In genomic region chrX:135544338-135544948, GRCh38 we compare ENCODE assay signal across 12 cellular contexts. TPM values are rescaled to one million over a fixed set of nuclear protein-coding genes. Genes with fewer than 3 reads are reported as not detected.
A peak's percentile ranks its signal among the peaks of the same experiment; 100 is the strongest.
DNase-seq lines count a peak whose midpoint lies in the region; ATAC-seq and TF ChIP-seq lines count a peak whose summit lies in the region.
"Had no signal": no experiment of that assay in that cellular context is flagged by ENCODE, and none has a peak within 500 bp of the region (broad histone marks: within the 10 kb centered on the region; RNA-seq: fewer than 3 reads in every experiment).

No MANE protein-coding gene starts in this region.

- H3K27me3 Mint-ChIP-seq in CD14-positive monocyte (ENCODE audit: low read depth in 3 of 3) = peaks cover 0 to 3% (median 0%) of the 10 kb centered on the region in 3 donors

- DNase-seq in NAMALWA (ENCODE audit: low spot score) (peak; percentile 32), right cardiac atrium (no peak), kidney glomerular epithelial cell (lab: John Stamatoyannopoulos, UW) (no peak), MV-4-11 (lab: John Stamatoyannopoulos, UW) (no peak), CD14-positive monocyte (ENCODE audit: low spot score) (no peak), midbrain (lab: John Stamatoyannopoulos, UW) (no peak)
- DNase-seq: mesenchymal stem cell, NCI-H187, stomach had no signal

- H3K27ac Mint-ChIP-seq in CD14-positive monocyte = peak overlapping the region in 1 of 7 donors; percentile 55

- H3K9me3 Mint-ChIP-seq in CD14-positive monocyte = no peaks in the 10 kb centered on the region

- WGBS in right cardiac atrium = 46% methylated on average over 5 of the region's 5 CpGs

- TF ChIP-seq CTCF in CD14-positive monocyte (IDR thresholded peaks at IDR 0.05) = no peak

- H3K4me1 Mint-ChIP-seq in CD14-positive monocyte = peaks cover 10% of the 10 kb centered on the region

- peaks cover 3% of the 10 kb centered on the region for H3K4me1 ChIP-seq in right cardiac atrium (ENCODE audit: control insufficient read depth, insufficient read depth, low read length)
- H3K4me1 ChIP-seq: breast epithelium had no signal

- H3K36me3 Mint-ChIP-seq in CD14-positive monocyte = peaks cover 22 to 24% of the 10 kb centered on the region in 2 donors

- H3K4me3 ChIP-seq in right cardiac atrium (ENCODE audit: low read length) = no peak overlapping the region
- H3K4me3 ChIP-seq: breast epithelium, stomach had no signal

- H3K4me3 Mint-ChIP-seq in CD14-positive monocyte = no peak overlapping the region

- peak; percentile 96 for ATAC-seq in GM18498 (IDR thresholded peaks at IDR 0.05; ENCODE audit: unreplicated experiment)
- peak; percentile 71 for ATAC-seq in GM19452 (IDR thresholded peaks at IDR 0.05; ENCODE audit: unreplicated experiment)
- peak; percentile 40 to 51 for ATAC-seq in right cardiac atrium

- peak overlapping the region; percentile 45 for H3K27ac ChIP-seq in right cardiac atrium (ENCODE audit: low read length)
- H3K27ac ChIP-seq: breast epithelium, stomach had no signal

- intact Hi-C loops in right cardiac atrium (cut with DNase I) (no loop called here), CD14-positive monocyte (cut with micrococcal nuclease) (no loop called here)

- no peaks in the 10 kb centered on the region for H3K9me3 ChIP-seq in right cardiac atrium (ENCODE audit: control insufficient read depth, low read length)
- H3K9me3 ChIP-seq: breast epithelium, stomach had no signal

- no peaks in the 10 kb centered on the region for H3K27me3 ChIP-seq in right cardiac atrium (ENCODE audit: control insufficient read depth, insufficient read depth)
- H3K27me3 ChIP-seq: stomach had no signal

RNA-seq across cellular contexts. Expression of gene INTS6L, which starts 24.0 kb away (rescaled TPM):
- 10 to 100 TPM in 2 of 4 donors, 1 to 10 TPM in 2; 9.3 to 11.4 (median 10.6) TPM for total RNA-seq in right cardiac atrium
- polyA plus RNA-seq in right cardiac atrium = 6.8 TPM
- polyA plus RNA-seq in CD14-positive monocyte = 1 to 10 TPM; 2.7 to 3.0 TPM

Comparison
In these comparisons a context has a peak if more than half of its experiments do, and no peak if none do; other contexts are left out.
1. ATAC-seq: peak in every context shown above with its lines; median percentile 96 in GM18498; 71 in GM19452; 46 in right cardiac atrium.